In the genomic region with DNA sequence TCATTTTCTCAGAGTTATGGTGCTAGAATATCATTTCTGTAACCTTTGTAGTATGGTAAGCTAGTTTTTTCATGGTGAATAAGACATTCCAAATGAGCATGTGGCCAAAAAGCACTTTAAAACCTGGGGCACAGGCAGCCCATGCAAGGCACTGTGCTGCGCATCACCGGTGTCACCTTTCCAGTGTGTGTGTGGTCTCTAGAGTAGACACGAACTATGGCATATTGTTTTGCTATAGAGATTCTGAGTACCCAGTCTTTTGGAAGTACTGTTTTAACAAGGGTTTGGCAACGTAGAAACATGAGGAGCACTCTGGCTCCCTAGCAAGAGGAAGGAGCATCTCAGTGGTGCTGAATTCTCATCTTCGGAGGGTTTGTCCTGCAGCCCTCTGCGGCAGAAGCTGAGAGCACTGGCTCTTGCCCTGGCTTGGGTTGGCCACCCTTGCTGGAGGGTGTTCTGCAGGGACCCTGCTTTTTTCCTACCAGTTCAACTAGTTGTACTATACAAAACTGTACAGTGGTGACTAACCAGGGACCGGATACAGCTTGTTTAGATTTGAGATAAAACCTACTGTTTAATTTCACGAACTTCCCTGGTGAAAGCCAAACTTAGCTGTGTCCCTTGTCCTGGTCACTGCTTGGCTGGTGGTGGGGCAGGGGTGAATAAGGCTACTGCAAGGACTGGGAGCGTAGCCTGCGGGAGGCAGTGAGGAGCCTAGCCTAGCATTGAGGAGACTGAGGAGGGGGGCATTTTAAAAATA, we compare ENCODE assay signal across 1 cellular context.
TF ChIP-seq lines count a peak whose summit lies in the region.

No MANE protein-coding gene starts in this region.

TF ChIP-seq in GM23338, 12 proteins besides CTCF, POLR2A, EP300 and RAD21 (continued from another document):
- no peak for TF ChIP-seq ZNF462 (CRISPR knock-in tag; IDR thresholded peaks at IDR 0.05)
